In the genomic region with DNA sequence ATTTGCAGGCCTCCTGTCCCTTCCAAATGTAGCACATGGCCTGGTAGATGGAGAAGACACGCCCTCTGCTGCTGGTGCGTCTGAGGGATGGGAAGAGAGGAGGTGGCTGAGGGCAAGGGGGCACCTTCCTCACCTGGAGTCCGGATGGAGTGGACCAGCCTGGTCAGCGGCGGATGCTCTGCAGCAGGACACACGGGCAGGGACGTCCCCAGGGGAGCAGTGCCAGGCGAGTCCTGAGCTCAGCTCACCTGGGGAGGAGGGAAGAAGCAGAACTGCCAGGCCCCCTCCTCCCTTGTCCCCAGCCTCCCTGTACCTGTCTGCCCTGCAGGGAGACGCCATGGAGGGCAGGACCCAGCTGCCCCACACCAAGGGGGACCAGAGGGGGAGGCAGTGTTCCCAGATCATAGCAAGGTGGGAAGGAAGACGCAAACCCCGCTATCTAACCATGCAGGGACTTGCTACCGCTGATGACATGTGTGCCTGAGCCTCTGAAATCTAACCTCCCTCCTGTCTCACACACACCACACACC, we compare ENCODE assay signal across 1 cellular context.
TF ChIP-seq lines count a peak whose summit lies in the region.

No MANE protein-coding gene starts in this region.

TF ChIP-seq in H1, 55 proteins besides CTCF, POLR2A, EP300 and RAD21 (continued from another document):
- TF ChIP-seq TAF1 (IDR thresholded peaks at IDR 0.05; ENCODE audit: low read depth, low read length) (no peak), BRCA1 (IDR thresholded peaks at IDR 0.05; ENCODE audit: low read depth, low read length) (no peak), ATF2 (IDR thresholded peaks at IDR 0.05; ENCODE audit: low read length) (no peak), TCF12 (IDR thresholded peaks at IDR 0.05; ENCODE audit: low read depth, low read length) (no peak)
